8 cellular contexts compared by ENCODE assay signal in genomic region chr2:8676191-8676914, GRCh38. TPM values are rescaled to one million over a fixed set of nuclear protein-coding genes. Genes with fewer than 3 reads are reported as not detected.
DNase-seq lines count a peak whose midpoint lies in the region; ATAC-seq and TF ChIP-seq lines count a peak whose summit lies in the region.

No MANE protein-coding gene starts in this region.

- TF ChIP-seq CTCF in BJ (IDR thresholded peaks at IDR 0.05; ENCODE audit: insufficient read depth, low read depth, low read length) (0 out of 2 replicates have a peak, but pooled peaks have one; percentile 7), cardiac muscle cell (IDR thresholded peaks at IDR 0.05; ENCODE audit: low read depth, low read length) (no peak), omental fat pad (IDR thresholded peaks at IDR 0.05) (no peak)
- TF ChIP-seq CTCF in CD8-positive, alpha-beta T cell (IDR thresholded peaks at IDR 0.05): no peak

- CTCF ChIA-PET in BJ (lab: Yijun Ruan, JAX): interaction anchor here (1.4 kb wide), 1 partner anchor 1005 kb away, joined by 3 read pairs; no protein-coding TSS in a partner anchor
- CTCF ChIA-PET in activated CD8-positive, alpha-beta T cell treated with anti-CD3 and anti-CD28 coated beads, Interleukin-2, amount 10 ng/mL, durations not matched to agents 7 days and 5 days (lab: Charles Lee): interaction anchor here (1.2 kb wide), 1 partner anchor 13 kb away, joined by 3 read pairs; no protein-coding TSS in a partner anchor
- CTCF ChIA-PET in CD8-positive, alpha-beta T cell (lab: Charles Lee): no interaction called here

- H3K4me3 Mint-ChIP-seq in activated CD8-positive, alpha-beta T cell treated with anti-CD3 and anti-CD28 coated beads, Interleukin-2, amount 10 ng/mL, durations not matched to agents 7 days and 5 days: peak overlapping the region; percentile 81
- no peak overlapping the region for H3K4me3 Mint-ChIP-seq in CD8-positive, alpha-beta T cell

- H3K27me3 ChIP-seq in BJ (ENCODE audit: control insufficient read depth, insufficient read depth, low read length) (no peaks in the 10 kb centered on the region), cardiac muscle cell (no peaks in the 10 kb centered on the region)
- H3K27me3 ChIP-seq in CD8-positive, alpha-beta T cell (ENCODE audit: insufficient read depth, low read length): peaks cover 8% of the 10 kb centered on the region

- no peak for ATAC-seq in activated CD8-positive, alpha-beta T cell treated with anti-CD3 and anti-CD28 coated beads, Interleukin-2, amount 10 ng/mL, durations not matched to agents 7 days and 5 days
- ATAC-seq in omental fat pad (ENCODE audit: low FRiP score) (peak; percentile 44), GM19397 (IDR thresholded peaks at IDR 0.05; ENCODE audit: unreplicated experiment) (no peak)
- no peak for ATAC-seq in CD8-positive, alpha-beta T cell

- no peaks in the 10 kb centered on the region for H3K36me3 ChIP-seq in BJ (ENCODE audit: control insufficient read depth, insufficient read depth, low read length)
- no peaks in the 10 kb centered on the region for H3K36me3 ChIP-seq in cardiac muscle cell
- no peaks in the 10 kb centered on the region for H3K36me3 ChIP-seq in CD8-positive, alpha-beta T cell (ENCODE audit: insufficient read depth, low read length)

- peaks cover 19% of the 10 kb centered on the region for H3K9me3 Mint-ChIP-seq in activated CD8-positive, alpha-beta T cell treated with anti-CD3 and anti-CD28 coated beads, Interleukin-2, amount 10 ng/mL, durations not matched to agents 7 days and 5 days (ENCODE audit: insufficient read depth)
- peaks cover 14% of the 10 kb centered on the region for H3K9me3 Mint-ChIP-seq in CD8-positive, alpha-beta T cell

- H3K4me1 Mint-ChIP-seq in activated CD8-positive, alpha-beta T cell treated with anti-CD3 and anti-CD28 coated beads, Interleukin-2, amount 10 ng/mL, durations not matched to agents 7 days and 5 days (ENCODE audit: low read depth): peaks cover 46% of the 10 kb centered on the region
- peaks cover 31% of the 10 kb centered on the region for H3K4me1 Mint-ChIP-seq in CD8-positive, alpha-beta T cell (ENCODE audit: low read depth)

- peak overlapping the region; percentile 100 for H3K27ac ChIP-seq in cardiac muscle cell
- H3K27ac ChIP-seq in CD8-positive, alpha-beta T cell (ENCODE audit: low read depth, low read length): no peak overlapping the region

- H3K27ac Mint-ChIP-seq in activated CD8-positive, alpha-beta T cell treated with anti-CD3 and anti-CD28 coated beads, Interleukin-2, amount 10 ng/mL, durations not matched to agents 7 days and 5 days: no peak overlapping the region
- no peak overlapping the region for H3K27ac Mint-ChIP-seq in CD8-positive, alpha-beta T cell

- intact Hi-C loops in CD8-positive, alpha-beta T cell (cut with DNase I, micrococcal nuclease): loop anchor here in 1 of 2 experiments (2.0 kb wide), 1 partner anchor 220 kb away; no protein-coding TSS in a partner anchor

- H3K27me3 Mint-ChIP-seq in activated CD8-positive, alpha-beta T cell treated with anti-CD3 and anti-CD28 coated beads, Interleukin-2, amount 10 ng/mL, durations not matched to agents 7 days and 5 days (ENCODE audit: low read depth): peaks cover 43% of the 10 kb centered on the region
- H3K27me3 Mint-ChIP-seq in CD8-positive, alpha-beta T cell (ENCODE audit: low read depth): peaks cover 20% of the 10 kb centered on the region

- no peaks in the 10 kb centered on the region for H3K9me3 ChIP-seq in cardiac muscle cell (ENCODE audit: low read depth)
- peaks cover 5% of the 10 kb centered on the region for H3K9me3 ChIP-seq in CD8-positive, alpha-beta T cell (ENCODE audit: low read length)

- peak; percentile 67 for DNase-seq in BJ (ENCODE audit: low read depth)
- no peak for DNase-seq in activated CD8-positive, alpha-beta T cell treated with anti-CD3 and anti-CD28 coated beads, Interleukin-2, amount 10 ng/mL, durations not matched to agents 7 days and 5 days
- peak; percentile 70 to 87 for DNase-seq in cardiac muscle cell (ENCODE audit: low read depth in 1 of 2, low spot score in 1 of 2)
- no peak for DNase-seq in omental fat pad (ENCODE audit: low spot score)
- DNase-seq in CD8-positive, alpha-beta T cell: no peak
- no peak for DNase-seq in SHP77 treated with DMSO at 0.1 percent for 48 hours (lab: John Stamatoyannopoulos, UW)
- DNase-seq in AML-193 (lab: John Stamatoyannopoulos, UW): no peak

- H3K36me3 Mint-ChIP-seq in activated CD8-positive, alpha-beta T cell treated with anti-CD3 and anti-CD28 coated beads, Interleukin-2, amount 10 ng/mL, durations not matched to agents 7 days and 5 days (ENCODE audit: low read depth): peaks cover 25% of the 10 kb centered on the region
- peaks cover 2% of the 10 kb centered on the region for H3K36me3 Mint-ChIP-seq in CD8-positive, alpha-beta T cell

- H3K4me3 ChIP-seq in BJ (ENCODE audit: low read depth, low read length) (peak overlapping the region; percentile 48), cardiac muscle cell (peak overlapping the region; percentile 46)
- no peak overlapping the region for H3K4me3 ChIP-seq in CD8-positive, alpha-beta T cell (ENCODE audit: low read depth, low read length)

- peaks cover 29% of the 10 kb centered on the region for H3K4me1 ChIP-seq in cardiac muscle cell (ENCODE audit: low read depth)
- peaks cover 33% of the 10 kb centered on the region for H3K4me1 ChIP-seq in CD8-positive, alpha-beta T cell (ENCODE audit: insufficient read depth, low read length)

- POLR2A ChIA-PET in BJ (lab: Charles Lee): no interaction called here
- POLR2A ChIA-PET in activated CD8-positive, alpha-beta T cell treated with anti-CD3 and anti-CD28 coated beads, Interleukin-2, amount 10 ng/mL, durations not matched to agents 7 days and 5 days (lab: Charles Lee): no interaction called here
- POLR2A ChIA-PET in CD8-positive, alpha-beta T cell (lab: Charles Lee): no interaction called here

RNA-seq across cellular contexts. Expression of gene ID2, which starts 5.5 kb away (rescaled TPM):
- 196 and 242 TPM in 2 replicates for polyA plus RNA-seq in BJ (2011; rRNA removed)
- polyA minus RNA-seq in BJ (2011; rRNA and poly(A)+ RNA removed): 65.9 and 131 TPM in 2 replicates
- 100 to 1,000 TPM; 257 to 263 TPM for total RNA-seq in activated CD8-positive, alpha-beta T cell treated with anti-CD3 and anti-CD28 coated beads, Interleukin-2, amount 10 ng/mL, durations not matched to agents 7 days and 5 days
- total RNA-seq in cardiac muscle cell: 626 and 780 TPM in 2 replicates
- 409 and 527 TPM in 2 replicates for polyA plus RNA-seq in cardiac muscle cell
- total RNA-seq in omental fat pad: 100 to 1,000 TPM; 165 to 949 (median 312) TPM
- 100 to 1,000 TPM; 290 to 298 TPM for total RNA-seq in CD8-positive, alpha-beta T cell

Comparison
In these comparisons a context has a peak if more than half of its experiments do, and no peak if none do; other contexts are left out.
1. DNase-seq: peak in BJ (single experiment) and cardiac muscle cell (2 of 2); none in activated CD8-positive, alpha-beta T cell treated with anti-CD3 and anti-CD28 coated beads, Interleukin-2, amount 10 ng/mL, durations not matched to agents 7 days and 5 days (single experiment), omental fat pad (single experiment), CD8-positive, alpha-beta T cell (0 of 7), SHP77 treated with DMSO at 0.1 percent for 48 hours (single experiment) and AML-193 (0 of 2).